28 cellular contexts compared by ENCODE assay signal in the genomic region with DNA sequence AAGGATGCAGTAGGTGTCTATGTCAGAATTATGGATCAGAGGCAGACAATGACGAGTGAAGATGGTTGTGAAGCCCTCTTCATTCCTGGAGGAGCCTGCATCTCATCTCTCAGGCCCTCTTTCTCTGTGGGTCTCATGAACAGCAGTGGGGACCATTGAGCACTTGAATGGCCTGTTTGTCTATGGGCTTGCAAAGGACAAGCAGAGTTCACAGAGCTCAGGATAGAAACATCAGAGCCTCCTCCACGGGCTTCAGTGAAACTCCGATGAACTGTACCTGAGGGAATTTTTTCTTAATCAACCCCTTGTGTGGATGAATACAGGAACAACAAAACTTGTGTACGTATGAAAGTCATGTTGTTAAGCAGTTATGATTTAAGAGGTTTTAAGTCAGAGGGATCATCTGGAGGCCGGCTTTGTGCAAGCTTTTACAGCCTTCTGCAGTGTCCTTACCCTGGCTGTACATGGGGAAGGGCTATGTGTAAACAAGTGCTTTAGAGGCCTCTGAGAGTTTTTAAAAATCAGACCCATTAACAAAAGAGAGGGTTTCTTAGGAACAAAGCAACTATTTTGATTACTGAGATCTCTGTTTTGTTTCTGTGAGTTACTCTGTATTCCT. TPM values are rescaled to one million over a fixed set of nuclear protein-coding genes. Genes with fewer than 3 reads are reported as not detected.
DNase-seq lines count a peak whose midpoint lies in the region; ATAC-seq and TF ChIP-seq lines count a peak whose summit lies in the region.
"Had no signal": no experiment of that assay in that cellular context is flagged by ENCODE, and none has a peak within 500 bp of the region (broad histone marks: within the 10 kb centered on the region; RNA-seq: fewer than 3 reads in every experiment).

No MANE protein-coding gene starts in this region.

- H3K36me3 ChIP-seq in Loucy (ENCODE audit: insufficient read depth, low read length) (peaks cover 4% of the 10 kb centered on the region; the same call in 1 of the 2 replicates), smooth muscle cell (ENCODE audit: low read depth) (no peaks in the 10 kb centered on the region), heart right ventricle (peaks cover 0 to 63% (median 25%) of the 10 kb centered on the region in 9 donors)
- H3K36me3 ChIP-seq: colonic mucosa had no signal

- H4K20me1 ChIP-seq in Loucy (ENCODE audit: insufficient read depth, low read length, poor library complexity, severe bottlenecking) = no peaks in the 10 kb centered on the region
- no peaks in the 10 kb centered on the region for H4K20me1 ChIP-seq in smooth muscle cell (ENCODE audit: low read depth)

- H3K27me3 ChIP-seq in Loucy (ENCODE audit: insufficient read depth, low read length, poor library complexity, severe bottlenecking) = no peaks in the 10 kb centered on the region
- H3K27me3 ChIP-seq in dorsolateral prefrontal cortex = no peaks in the 10 kb centered on the region
- no peaks in the 10 kb centered on the region for H3K27me3 ChIP-seq in smooth muscle cell (ENCODE audit: low read depth)
- no peaks in the 10 kb centered on the region for H3K27me3 ChIP-seq in heart right ventricle
- H3K27me3 ChIP-seq: colonic mucosa, esophagus squamous epithelium, gastroesophageal sphincter, sigmoid colon, SJSA1 had no signal

- H3K9ac ChIP-seq in Loucy (ENCODE audit: low read depth, low read length, poor library complexity, severe bottlenecking) (no peak overlapping the region), smooth muscle cell (ENCODE audit: low read depth) (peak overlapping the region; percentile 41)

- H3K4me1 ChIP-seq in Loucy (ENCODE audit: insufficient read depth, low read length, poor library complexity, severe bottlenecking) (peaks cover 31% of the 10 kb centered on the region), smooth muscle cell (ENCODE audit: low read depth) (peaks cover 7% of the 10 kb centered on the region), heart right ventricle (peaks cover 0 to 38% (median 21%) of the 10 kb centered on the region in 9 donors)
- H3K4me1 ChIP-seq: colonic mucosa had no signal

- peak overlapping the region; percentile 42 for H3K27ac Mint-ChIP-seq in activated CD4-positive, alpha-beta T cell treated with anti-CD3 and anti-CD28 coated beads for 36 hours
- H3K27ac Mint-ChIP-seq: progenitor cell of endocrine pancreas had no signal

- H3K79me2 ChIP-seq in Loucy (ENCODE audit: insufficient read depth, low read length) (no peaks in the 10 kb centered on the region), smooth muscle cell (ENCODE audit: low read depth) (no peaks in the 10 kb centered on the region)

- intact Hi-C loops in activated CD4-positive, alpha-beta T cell treated with anti-CD3 and anti-CD28 coated beads for 36 hours (cut with DNase I, micrococcal nuclease) = no loop called here
- intact Hi-C loops in dorsolateral prefrontal cortex (cut with DNase I) (no loop called here), heart right ventricle (cut with DNase I) (no loop called here)

- DNase-seq in activated CD4-positive, alpha-beta T cell treated with anti-CD3 and anti-CD28 coated beads for 36 hours = no peak
- no peak for DNase-seq in activated CD4-positive, alpha-beta T cell treated with anti-CD3 and anti-CD28 coated beads, Interleukin-2, amount 50 U/mL, for 48 hours
- no peak for DNase-seq in dorsolateral prefrontal cortex
- no peak for DNase-seq in smooth muscle cell (lab: John Stamatoyannopoulos, UW; ENCODE audit: unreplicated experiment)
- no peak for DNase-seq in heart right ventricle
- DNase-seq: 8988T; activated CD4-positive, alpha-beta T cell treated with anti-CD3 and anti-CD28 coated beads for 1 hour; colonic mucosa; DMS53; esophagus squamous epithelium; GDM1; Kasumi-1; mucosa of descending colon; NCI-H1092 treated with DMSO at 0.1 percent for 48 hours; NCI-H1930; NCI-H69; sigmoid colon; stimulated activated CD4-positive, alpha-beta T cell treated with anti-CD3 and anti-CD28 coated beads, Interleukin-15, amount 100 ng/mL, for 24 hours; stimulated activated naive CD8-positive, alpha-beta T cell treated with anti-CD3 and anti-CD28 coated beads, Interleukin-15, amount 100 ng/mL, for 72 hours; T-helper 17 cell had no signal

- no peak for ATAC-seq in activated CD4-positive, alpha-beta T cell treated with anti-CD3 and anti-CD28 coated beads for 36 hours
- ATAC-seq in heart right ventricle (no peak), SK-N-SH treated with all-trans-retinoic acid at 6 μM for 48 hours (no peak), GM19467 (IDR thresholded peaks at IDR 0.05; ENCODE audit: unreplicated experiment) (no peak)
- ATAC-seq: gastroesophageal sphincter, mucosa of descending colon, T-helper 17 cell had no signal

- WGBS in smooth muscle cell (ENCODE audit: low lambda C conversion rate) = 59% methylated on average over 5 of the region's 5 CpGs
- WGBS in heart right ventricle, 2 donors = 81 to 85% methylated on average over 5 of the region's 5 CpGs

- POLR2A ChIA-PET in activated CD4-positive, alpha-beta T cell treated with anti-CD3 and anti-CD28 coated beads for 36 hours (lab: Charles Lee) = no interaction called here

- H3K27ac ChIP-seq in dorsolateral prefrontal cortex = peak overlapping the region in 57 of 59 donors; percentile 2 to 85 (median 60)
- peak overlapping the region; percentile 78 for H3K27ac ChIP-seq in smooth muscle cell (ENCODE audit: low read depth)
- peak overlapping the region in 1 of 10 donors; percentile 27 for H3K27ac ChIP-seq in heart right ventricle
- H3K27ac ChIP-seq: colonic mucosa, esophagus squamous epithelium, gastroesophageal sphincter, sigmoid colon, SJSA1 had no signal

- H3K4me2 ChIP-seq in Loucy (ENCODE audit: low read depth, low read length, poor library complexity, severe bottlenecking) (peak overlapping the region; percentile 8), smooth muscle cell (peak overlapping the region; percentile 70)

- H3K9me3 ChIP-seq in Loucy (ENCODE audit: insufficient read depth, low read depth, low read length) = no peaks in the 10 kb centered on the region
- H3K9me3 ChIP-seq in smooth muscle cell (replicated peaks; ENCODE audit: low read depth) = no peaks in the 10 kb centered on the region
- H3K9me3 ChIP-seq in heart right ventricle = no peaks in the 10 kb centered on the region
- H3K9me3 ChIP-seq: colonic mucosa, esophagus squamous epithelium, gastroesophageal sphincter, mucosa of descending colon, sigmoid colon, SJSA1 had no signal

- H3K4me3 ChIP-seq in Loucy (ENCODE audit: low read length, poor library complexity, severe bottlenecking) = no peak overlapping the region
- H3K4me3 ChIP-seq in dorsolateral prefrontal cortex = no peak overlapping the region
- no peak overlapping the region for H3K4me3 ChIP-seq in smooth muscle cell
- H3K4me3 ChIP-seq in heart right ventricle = no peak overlapping the region
- H3K4me3 ChIP-seq: colonic mucosa, esophagus squamous epithelium, gastroesophageal sphincter, mucosa of descending colon, sigmoid colon, SJSA1 had no signal

- no peaks in the 10 kb centered on the region for H3K27me3 Mint-ChIP-seq in activated CD4-positive, alpha-beta T cell treated with anti-CD3 and anti-CD28 coated beads for 36 hours
- H3K27me3 Mint-ChIP-seq: progenitor cell of endocrine pancreas; stimulated activated naive CD8-positive, alpha-beta T cell treated with anti-CD3 and anti-CD28 coated beads, Interleukin-15, amount 100 ng/mL, for 72 hours; T-helper 17 cell; type B pancreatic cell had no signal

- H3K9me2 ChIP-seq in Loucy (replicated peaks; ENCODE audit: low read depth, low read length) = no peaks in the 10 kb centered on the region

- TF ChIP-seq CTCF in Loucy (conservative IDR thresholded peaks at IDR 0.05; ENCODE audit: low read length) (no peak), dorsolateral prefrontal cortex (IDR thresholded peaks at IDR 0.05 in 54 of 56, conservative IDR thresholded peaks at IDR 0.05 in 2 of 56; ENCODE audit: low read depth in 1 of 56, partially characterized antibody in 56 of 56) (no peak), smooth muscle cell (IDR thresholded peaks at IDR 0.05; ENCODE audit: borderline replicate concordance, insufficient read depth, poor library complexity, severe bottlenecking) (no peak), heart right ventricle (IDR thresholded peaks at IDR 0.05) (no peak)

- CTCF ChIA-PET in activated CD4-positive, alpha-beta T cell treated with anti-CD3 and anti-CD28 coated beads for 36 hours (lab: Charles Lee) = no interaction called here

- no peaks in the 10 kb centered on the region for H3F3A ChIP-seq in Loucy (ENCODE audit: low read depth)
- H3F3A ChIP-seq in smooth muscle cell (ENCODE audit: low read depth) = peaks cover 5% of the 10 kb centered on the region

- H3K9me3 Mint-ChIP-seq in activated CD4-positive, alpha-beta T cell treated with anti-CD3 and anti-CD28 coated beads for 36 hours (ENCODE audit: low read depth) = no peaks in the 10 kb centered on the region
- H3K9me3 Mint-ChIP-seq: stimulated activated naive CD8-positive, alpha-beta T cell treated with anti-CD3 and anti-CD28 coated beads, Interleukin-15, amount 100 ng/mL, for 72 hours; type B pancreatic cell had no signal

- H3K4me3 Mint-ChIP-seq in activated CD4-positive, alpha-beta T cell treated with anti-CD3 and anti-CD28 coated beads for 36 hours = no peak overlapping the region
- H3K4me3 Mint-ChIP-seq: T-helper 17 cell, type B pancreatic cell had no signal

- H3K4me1 Mint-ChIP-seq in activated CD4-positive, alpha-beta T cell treated with anti-CD3 and anti-CD28 coated beads for 36 hours = peaks cover 22% of the 10 kb centered on the region

- H3K36me3 Mint-ChIP-seq in activated CD4-positive, alpha-beta T cell treated with anti-CD3 and anti-CD28 coated beads for 36 hours (ENCODE audit: low read depth) = peaks cover 8% of the 10 kb centered on the region

- no peak overlapping the region for H2AFZ ChIP-seq in Loucy (ENCODE audit: low read length)
- no peak overlapping the region for H2AFZ ChIP-seq in smooth muscle cell (ENCODE audit: low read depth)

RNA-seq across cellular contexts. Expression of gene PI16, which starts 29.7 kb away (rescaled TPM):
- total RNA-seq in activated CD4-positive, alpha-beta T cell treated with anti-CD3 and anti-CD28 coated beads for 36 hours = 1 to 10 TPM in 1 of 2 experiments, under 1 TPM in 1; 0.96 to 1.9 TPM
- total RNA-seq in dorsolateral prefrontal cortex (10 to 100 TPM in 99 of 120 experiments, 1 to 10 TPM in 21; 3.1 to 69.5 (median 16.1) TPM), smooth muscle cell (1.2 and 4.1 TPM in 2 replicates), heart right ventricle (10 to 100 TPM in 9 of 10 donors, 1 to 10 TPM in 1; 4.4 to 38.9 (median 18.7) TPM)
- polyA plus RNA-seq in smooth muscle cell (7.2 and 9.6 TPM in 2 replicates), heart right ventricle (10 to 100 TPM in 1 of 2 donors, 1 to 10 TPM in 1; 6.3 to 38.6 TPM)
- total RNA-seq: progenitor cell of endocrine pancreas, RPMI7951, SJSA1 had no signal

RNA-seq across cellular contexts. Expression of gene C6orf89, which starts 39.1 kb away (rescaled TPM):
- total RNA-seq in activated CD4-positive, alpha-beta T cell treated with anti-CD3 and anti-CD28 coated beads for 36 hours = 10 to 100 TPM; 29.5 to 36.2 TPM
- total RNA-seq in dorsolateral prefrontal cortex = 10 to 100 TPM; 52.9 to 88.0 (median 72.2) TPM
- total RNA-seq in smooth muscle cell = 40.7 and 45.7 TPM in 2 replicates
- polyA plus RNA-seq in smooth muscle cell = 43.7 and 44.6 TPM in 2 replicates
- 100 to 1,000 TPM in 1 of 10 donors, 10 to 100 TPM in 9; 64.6 to 104 (median 74.7) TPM for total RNA-seq in heart right ventricle
- 10 to 100 TPM; 22.5 to 23.1 TPM for polyA plus RNA-seq in heart right ventricle

RNA-seq across cellular contexts. Expression of gene PPIL1, which starts 50.3 kb away (rescaled TPM):
- total RNA-seq in activated CD4-positive, alpha-beta T cell treated with anti-CD3 and anti-CD28 coated beads for 36 hours = 10 to 100 TPM; 45.9 to 46.0 TPM
- 10 to 100 TPM; 14.7 to 37.9 (median 25.3) TPM for total RNA-seq in dorsolateral prefrontal cortex
- total RNA-seq in smooth muscle cell = 49.3 and 57.6 TPM in 2 replicates
- polyA plus RNA-seq in smooth muscle cell = 34.6 and 45.4 TPM in 2 replicates
- total RNA-seq in heart right ventricle = 100 to 1,000 TPM in 2 of 10 donors, 10 to 100 TPM in 8; 34.5 to 106 (median 49.2) TPM
- polyA plus RNA-seq in heart right ventricle = 10 to 100 TPM; 21.1 to 50.3 TPM
